2 cellular contexts compared by ENCODE assay signal in genomic region chr6:97047473-97048201, GRCh38.
A peak's percentile ranks its signal among the peaks of the same experiment; 100 is the strongest.
TF ChIP-seq lines count a peak whose summit lies in the region.

No MANE protein-coding gene starts in this region.

TF ChIP-seq in K562, 482 proteins besides CTCF, POLR2A, EP300 and RAD21 (continued from another document):
- TF ChIP-seq NR1H2 (CRISPR knock-in tag; IDR thresholded peaks at IDR 0.05) (no peak), MEF2D (tag; conservative IDR thresholded peaks at IDR 0.05; ENCODE audit: low read depth) (no peak), GABPA (tag; conservative IDR thresholded peaks at IDR 0.05; ENCODE audit: low read depth) (peak; percentile 37; the same call in 1 of the 2 replicates), MLLT1 (IDR thresholded peaks at IDR 0.05) (no peak)

TF ChIP-seq in WTC11, 78 proteins besides CTCF, POLR2A, EP300 and RAD21 (continued from another document):
- no peak for TF ChIP-seq CDX4 (CRISPR knock-in tag; IDR thresholded peaks at IDR 0.05; ENCODE audit: borderline replicate concordance)
- TF ChIP-seq MLX (CRISPR knock-in tag; IDR thresholded peaks at IDR 0.05): no peak
- no peak for TF ChIP-seq E2F4 (CRISPR knock-in tag; IDR thresholded peaks at IDR 0.05; ENCODE audit: borderline replicate concordance, low read depth)
- no peak for TF ChIP-seq ZNF219 (CRISPR knock-in tag; IDR thresholded peaks at IDR 0.05; ENCODE audit: borderline replicate concordance)
- no peak for TF ChIP-seq ATF1 (CRISPR knock-in tag; IDR thresholded peaks at IDR 0.05)
- no peak for TF ChIP-seq OVOL2 (CRISPR knock-in tag; IDR thresholded peaks at IDR 0.05; ENCODE audit: borderline replicate concordance)
- no peak for TF ChIP-seq HMGA2 (CRISPR knock-in tag; IDR thresholded peaks at IDR 0.05)
- no peak for TF ChIP-seq E2F5 (CRISPR knock-in tag; IDR thresholded peaks at IDR 0.05)
